Comparison of ENCODE assay signal across 8 cellular contexts in the genomic region with DNA sequence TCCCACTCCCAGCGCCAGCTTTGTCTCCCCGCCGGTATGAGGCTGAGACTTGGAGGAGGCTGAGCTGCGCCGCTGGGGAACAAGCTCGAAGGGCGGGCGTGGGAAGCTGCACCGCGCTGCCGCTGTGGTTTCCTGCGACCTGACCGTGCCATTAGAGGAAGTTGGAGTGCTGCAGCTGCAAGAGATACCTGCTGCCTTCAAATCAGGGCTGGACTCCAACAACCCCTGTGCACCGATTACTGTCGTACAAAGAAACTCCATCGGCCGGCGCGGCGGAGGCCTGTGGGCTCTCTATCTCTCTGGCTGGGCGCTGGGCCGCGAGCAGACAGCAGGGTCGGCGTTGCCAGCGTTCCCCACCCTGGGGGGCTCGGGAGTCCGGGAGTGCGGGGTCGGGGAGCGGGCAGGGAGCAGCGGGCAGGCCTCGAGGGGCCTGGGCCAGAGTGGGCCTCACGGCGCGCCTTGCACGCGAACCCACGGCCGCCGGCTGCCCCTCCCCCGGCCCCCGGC. TPM values are rescaled to one million over a fixed set of nuclear protein-coding genes. Genes with fewer than 3 reads are reported as not detected.
A peak's percentile ranks its signal among the peaks of the same experiment; 100 is the strongest.
DNase-seq lines count a peak whose midpoint lies in the region; ATAC-seq and TF ChIP-seq lines count a peak whose summit lies in the region.

No MANE protein-coding gene starts in this region.

- peak; percentile 79 to 82 (median 82) for DNase-seq in CD4-positive, alpha-beta memory T cell
- peak; percentile 19 for DNase-seq in OCI-M2 (lab: John Stamatoyannopoulos, UW; ENCODE audit: unreplicated experiment)
- peak; percentile 62 for DNase-seq in activated T-cell treated with anti-CD3 and anti-CD28 coated beads, Interleukin-2, amount 50 U/mL, for 4 hours
- peak; percentile 36 for DNase-seq in esophagus squamous epithelium (lab: John Stamatoyannopoulos, UW)
- DNase-seq in naive thymus-derived CD8-positive, alpha-beta T cell: peak; percentile 54 to 86 (median 74)
- peak; percentile 66 for DNase-seq in stimulated activated naive CD4-positive, alpha-beta T cell treated with Interleukin-2 at 50 U/mL for 16 hours (lab: John Stamatoyannopoulos, UW)

- POLR2A ChIA-PET in CD4-positive, alpha-beta memory T cell (lab: Charles Lee; ENCODE audit: partially characterized antibody): interaction anchor here (0.6 to 3.7 kb wide), 28 partner anchors 8 to 1279 kb away, joined by 3 to 52 read pairs (median 4); a partner anchor contains a TSS
- POLR2A ChIA-PET in naive thymus-derived CD8-positive, alpha-beta T cell (lab: Charles Lee): interaction anchor here (0.7 to 5.3 kb wide), 19 partner anchors 12 to 362 kb away, joined by 3 to 45 read pairs (median 3); a partner anchor contains a TSS

- H3K27me3 Mint-ChIP-seq in CD4-positive, alpha-beta memory T cell: no peaks in the 10 kb centered on the region
- no peaks in the 10 kb centered on the region for H3K27me3 Mint-ChIP-seq in activated T-cell treated with anti-CD3 and anti-CD28 coated beads, Interleukin-2, amount 50 U/mL, for 4 hours (ENCODE audit: low read depth)
- no peaks in the 10 kb centered on the region for H3K27me3 Mint-ChIP-seq in naive thymus-derived CD8-positive, alpha-beta T cell

- ATAC-seq in GM19452 (IDR thresholded peaks at IDR 0.05; ENCODE audit: unreplicated experiment) (peak; percentile 64), HG03565 (IDR thresholded peaks at IDR 0.05; ENCODE audit: unreplicated experiment) (peak; percentile 45)
- ATAC-seq in activated T-cell treated with anti-CD3 and anti-CD28 coated beads, Interleukin-2, amount 50 U/mL, for 4 hours: peak; percentile 48 to 51
- ATAC-seq in naive thymus-derived CD8-positive, alpha-beta T cell: peak; percentile 58 to 69

- H3K4me1 Mint-ChIP-seq in CD4-positive, alpha-beta memory T cell: peaks cover 12 to 56% (median 27%) of the 10 kb centered on the region in 4 donors
- peaks cover 30% of the 10 kb centered on the region for H3K4me1 Mint-ChIP-seq in activated T-cell treated with anti-CD3 and anti-CD28 coated beads, Interleukin-2, amount 50 U/mL, for 4 hours (ENCODE audit: low read depth)
- peaks cover 15 to 46% (median 27%) of the 10 kb centered on the region in 4 donors for H3K4me1 Mint-ChIP-seq in naive thymus-derived CD8-positive, alpha-beta T cell

- no peaks in the 10 kb centered on the region for H3K27me3 ChIP-seq in CD4-positive, alpha-beta memory T cell (ENCODE audit: insufficient read depth, low read length)
- H3K27me3 ChIP-seq in esophagus squamous epithelium: no peaks in the 10 kb centered on the region

- intact Hi-C loops in CD4-positive, alpha-beta memory T cell (cut with micrococcal nuclease): loop anchor here (1.0 to 5.0 kb wide), 5 partner anchors 37 to 363 kb away; a partner anchor contains a TSS
- intact Hi-C loops in esophagus squamous epithelium (cut with DNase I): loop anchor here (10.0 kb wide), 1 partner anchor 220 kb away; a partner anchor contains a TSS

- peak overlapping the region; percentile 25 to 48 for H3K4me3 ChIP-seq in CD4-positive, alpha-beta memory T cell (ENCODE audit: low read length in 2 of 2)
- H3K4me3 ChIP-seq in esophagus squamous epithelium: peak overlapping the region; percentile 68 to 95 (median 87)

- H3K9me3 ChIP-seq in CD4-positive, alpha-beta memory T cell (ENCODE audit: control insufficient read depth in 1 of 2, low read length in 2 of 2): no peaks in the 10 kb centered on the region
- H3K9me3 ChIP-seq in esophagus squamous epithelium: no peaks in the 10 kb centered on the region

- H3K27ac Mint-ChIP-seq in CD4-positive, alpha-beta memory T cell: peak overlapping the region; percentile 92 to 99 (median 94)
- H3K27ac Mint-ChIP-seq in naive thymus-derived CD8-positive, alpha-beta T cell: peak overlapping the region; percentile 90 to 98 (median 96)

- peak overlapping the region; percentile 85 to 93 (median 90) for H3K4me3 Mint-ChIP-seq in CD4-positive, alpha-beta memory T cell
- H3K4me3 Mint-ChIP-seq in activated T-cell treated with anti-CD3 and anti-CD28 coated beads, Interleukin-2, amount 50 U/mL, for 4 hours: peak overlapping the region; percentile 82
- H3K4me3 Mint-ChIP-seq in naive thymus-derived CD8-positive, alpha-beta T cell: peak overlapping the region; percentile 83 to 96 (median 90)

- no peak for TF ChIP-seq POLR2A in esophagus squamous epithelium (IDR thresholded peaks at IDR 0.05)

- WGBS in esophagus squamous epithelium, 2 donors: 0% methylated on average over 1 to 3 of the region's 43 CpGs

- H3K36me3 Mint-ChIP-seq in CD4-positive, alpha-beta memory T cell: peaks cover 0 to 33% of the 10 kb centered on the region in 2 donors
- H3K36me3 Mint-ChIP-seq in activated T-cell treated with anti-CD3 and anti-CD28 coated beads, Interleukin-2, amount 50 U/mL, for 4 hours (ENCODE audit: insufficient read depth): peaks cover 2% of the 10 kb centered on the region
- peaks cover 0 to 8% (median 5%) of the 10 kb centered on the region in 3 donors for H3K36me3 Mint-ChIP-seq in naive thymus-derived CD8-positive, alpha-beta T cell

- H3K9me3 Mint-ChIP-seq in CD4-positive, alpha-beta memory T cell: no peaks in the 10 kb centered on the region
- no peaks in the 10 kb centered on the region for H3K9me3 Mint-ChIP-seq in activated T-cell treated with anti-CD3 and anti-CD28 coated beads, Interleukin-2, amount 50 U/mL, for 4 hours
- H3K9me3 Mint-ChIP-seq in naive thymus-derived CD8-positive, alpha-beta T cell: no peaks in the 10 kb centered on the region

- no peak for TF ChIP-seq CTCF in esophagus squamous epithelium (IDR thresholded peaks at IDR 0.05)

- H3K27ac ChIP-seq in CD4-positive, alpha-beta memory T cell (ENCODE audit: low read depth, low read length): peak overlapping the region; percentile 95
- H3K27ac ChIP-seq in esophagus squamous epithelium: peak overlapping the region; percentile 98 to 100 (median 99)

- CTCF ChIA-PET in CD4-positive, alpha-beta memory T cell (lab: Charles Lee; ENCODE audit: partially characterized antibody): interaction anchor here (1.2 to 2.3 kb wide), 9 partner anchors 10 to 166 kb away, joined by 3 to 12 read pairs (median 3); no protein-coding TSS in a partner anchor

- H3K36me3 ChIP-seq in CD4-positive, alpha-beta memory T cell (ENCODE audit: insufficient read depth, low read length): no peaks in the 10 kb centered on the region
- no peaks in the 10 kb centered on the region for H3K36me3 ChIP-seq in esophagus squamous epithelium

- peaks cover 33% of the 10 kb centered on the region for H3K4me1 ChIP-seq in CD4-positive, alpha-beta memory T cell (ENCODE audit: insufficient read depth, low read length)
- H3K4me1 ChIP-seq in esophagus squamous epithelium: peaks cover 0 to 30% (median 15%) of the 10 kb centered on the region in 3 donors

RNA-seq across cellular contexts. Expression of a gene that starts 1.2 kb away (rescaled TPM):
- 10 to 100 TPM; 96.7 to 98.7 TPM for total RNA-seq in CD4-positive, alpha-beta memory T cell
- polyA plus RNA-seq in CD4-positive, alpha-beta memory T cell: 10 to 100 TPM; 30.6 to 47.8 TPM
- 10 to 100 TPM; 27.6 to 33.3 (median 28.2) TPM for total RNA-seq in activated T-cell treated with anti-CD3 and anti-CD28 coated beads, Interleukin-2, amount 50 U/mL, for 4 hours
- 10 to 100 TPM; 27.4 to 62.6 (median 48.6) TPM for total RNA-seq in esophagus squamous epithelium
- 100 to 1,000 TPM; 127 to 135 TPM for total RNA-seq in naive thymus-derived CD8-positive, alpha-beta T cell
- polyA plus RNA-seq in naive thymus-derived CD8-positive, alpha-beta T cell: 10 to 100 TPM; 50.3 to 53.8 (median 50.9) TPM

Comparison
In these comparisons a context has a peak if more than half of its experiments do, and no peak if none do; other contexts are left out.
1. Peak in every context shown above with its lines: DNase-seq, ATAC-seq, H3K4me3 ChIP-seq and H3K27ac ChIP-seq.
2. DNase-seq: peak in every context shown above with its lines; median percentile 82 in CD4-positive, alpha-beta memory T cell; 74 in naive thymus-derived CD8-positive, alpha-beta T cell; 66 in stimulated activated naive CD4-positive, alpha-beta T cell treated with Interleukin-2 at 50 U/mL for 16 hours; 62 in activated T-cell treated with anti-CD3 and anti-CD28 coated beads, Interleukin-2, amount 50 U/mL, for 4 hours; 36 in esophagus squamous epithelium; 19 in OCI-M2.